11 cellular contexts compared by ENCODE assay signal in genomic region chr9:71764438-71764837, GRCh38. TPM values are rescaled to one million over a fixed set of nuclear protein-coding genes. Genes with fewer than 3 reads are reported as not detected.
DNase-seq lines count a peak whose midpoint lies in the region; ATAC-seq and TF ChIP-seq lines count a peak whose summit lies in the region.
"Had no signal": no experiment of that assay in that cellular context is flagged by ENCODE, and none has a peak within 500 bp of the region (broad histone marks: within the 10 kb centered on the region; RNA-seq: fewer than 3 reads in every experiment).

No MANE protein-coding gene starts in this region.

- H3K9me3 ChIP-seq in adipocyte (ENCODE audit: control insufficient read depth, low read length): no peaks in the 10 kb centered on the region
- no peaks in the 10 kb centered on the region for H3K9me3 ChIP-seq in upper lobe of right lung
- H3K9me3 ChIP-seq in gastrocnemius medialis: no peaks in the 10 kb centered on the region

- H3K27me3 ChIP-seq in adipocyte (replicated peaks; ENCODE audit: control insufficient read depth, insufficient read depth, low read length) (no peaks in the 10 kb centered on the region), upper lobe of right lung (no peaks in the 10 kb centered on the region), gastrocnemius medialis (no peaks in the 10 kb centered on the region)

- H3K36me3 Mint-ChIP-seq in activated naive CD4-positive, alpha-beta T cell treated with anti-CD3 and anti-CD28 coated beads, Interleukin-2, amount 50 U/mL, for 24 hours: peaks cover 7% of the 10 kb centered on the region
- no peaks in the 10 kb centered on the region for H3K36me3 Mint-ChIP-seq in mesothelial cell of epicardium

- H3K36me3 ChIP-seq in adipocyte (ENCODE audit: control insufficient read depth, insufficient read depth, low read length, severe bottlenecking): no peaks in the 10 kb centered on the region
- H3K36me3 ChIP-seq in upper lobe of right lung: no peaks in the 10 kb centered on the region
- H3K36me3 ChIP-seq in gastrocnemius medialis: no peaks in the 10 kb centered on the region

- peak overlapping the region; percentile 35 for H3K9ac ChIP-seq in adipocyte (ENCODE audit: low read length)

- H3K4me1 ChIP-seq in adipocyte (ENCODE audit: control insufficient read depth, insufficient read depth, low read length) (peaks cover 69% of the 10 kb centered on the region), upper lobe of right lung (peaks cover 44% of the 10 kb centered on the region), gastrocnemius medialis (peaks cover 46 to 69% of the 10 kb centered on the region in 2 donors)

- peak overlapping the region; percentile 69 for H3K4me3 ChIP-seq in adipocyte (ENCODE audit: low read length)
- H3K4me3 ChIP-seq in upper lobe of right lung: peak overlapping the region; percentile 83
- H3K4me3 ChIP-seq in gastrocnemius medialis: no peak overlapping the region

- TF ChIP-seq CTCF in mesothelial cell of epicardium (IDR thresholded peaks at IDR 0.05; ENCODE audit: unreplicated experiment) (no peak), upper lobe of right lung (IDR thresholded peaks at IDR 0.05) (no peak), gastrocnemius medialis (IDR thresholded peaks at IDR 0.05 in 4 of 5, conservative IDR thresholded peaks at IDR 0.05 in 1 of 5) (no peak)

- H3K27ac ChIP-seq in upper lobe of right lung (no peak overlapping the region), gastrocnemius medialis (peak overlapping the region in 1 of 4 donors; percentile 13)

- H3K4me1 Mint-ChIP-seq in activated naive CD4-positive, alpha-beta T cell treated with anti-CD3 and anti-CD28 coated beads, Interleukin-2, amount 50 U/mL, for 24 hours: peaks cover 72% of the 10 kb centered on the region
- peaks cover 61% of the 10 kb centered on the region for H3K4me1 Mint-ChIP-seq in mesothelial cell of epicardium

- intact Hi-C loops in upper lobe of right lung (cut with DNase I): no loop called here
- intact Hi-C loops in gastrocnemius medialis (cut with DNase I; ENCODE audit: low total_unique reads): loop anchor here (10.0 kb wide), 3 partner anchors 600 to 1150 kb away; partner anchors contain the start of gene ZFAND5

- no peaks in the 10 kb centered on the region for H3K9me3 Mint-ChIP-seq in activated naive CD4-positive, alpha-beta T cell treated with anti-CD3 and anti-CD28 coated beads, Interleukin-2, amount 50 U/mL, for 24 hours
- no peaks in the 10 kb centered on the region for H3K9me3 Mint-ChIP-seq in mesothelial cell of epicardium

- ATAC-seq in upper lobe of right lung (no peak), GM18868 (IDR thresholded peaks at IDR 0.05; ENCODE audit: unreplicated experiment) (no peak), gastrocnemius medialis (no peak)

- H3K4me3 Mint-ChIP-seq in activated naive CD4-positive, alpha-beta T cell treated with anti-CD3 and anti-CD28 coated beads, Interleukin-2, amount 50 U/mL, for 24 hours: peak overlapping the region; percentile 95
- H3K4me3 Mint-ChIP-seq in mesothelial cell of epicardium: peak overlapping the region; percentile 41

- no peaks in the 10 kb centered on the region for H3K27me3 Mint-ChIP-seq in activated naive CD4-positive, alpha-beta T cell treated with anti-CD3 and anti-CD28 coated beads, Interleukin-2, amount 50 U/mL, for 24 hours
- no peaks in the 10 kb centered on the region for H3K27me3 Mint-ChIP-seq in mesothelial cell of epicardium (ENCODE audit: low read depth)

- peak overlapping the region; percentile 99 for H3K27ac Mint-ChIP-seq in activated naive CD4-positive, alpha-beta T cell treated with anti-CD3 and anti-CD28 coated beads, Interleukin-2, amount 50 U/mL, for 24 hours
- H3K27ac Mint-ChIP-seq in mesothelial cell of epicardium: peak overlapping the region; percentile 83

- DNase-seq in activated naive CD4-positive, alpha-beta T cell treated with Interleukin-2 at 50 U/mL for 16 hours: no peak
- DNase-seq in adipocyte (ENCODE audit: low read depth): no peak
- DNase-seq in mesothelial cell of epicardium (ENCODE audit: low spot score in 2 of 2, unreplicated experiment in 2 of 2): no peak
- no peak for DNase-seq in upper lobe of right lung
- DNase-seq in nucleus accumbens (lab: John Stamatoyannopoulos, UW): no peak
- DNase-seq in gastrocnemius medialis: no peak
- DNase-seq: COR-L47, NCI-H2171 treated with DMSO at 0.1 percent for 48 hours, SHP77 treated with DMSO at 0.1 percent for 48 hours had no signal

- no peak for TF ChIP-seq POLR2A in gastrocnemius medialis (IDR thresholded peaks at IDR 0.05)

- in situ Hi-C loops in gastrocnemius medialis (cut with MboI; ENCODE audit: low sequenced_read_pairs in 4 of 4): loop anchor here in 1 of 4 donors (25.0 kb wide), 1 partner anchor 98 kb away; no protein-coding TSS in a partner anchor

RNA-seq across cellular contexts. Expression of gene CEMIP2, which starts 3.9 kb away (rescaled TPM):
- 111 to 122 TPM (median 114 TPM) in 3 replicates for total RNA-seq in mesothelial cell of epicardium
- 219 TPM for total RNA-seq in upper lobe of right lung
- 10 to 100 TPM; 10.6 to 29.9 (median 14.7) TPM for total RNA-seq in gastrocnemius medialis

Comparison
In these comparisons a context has a peak if more than half of its experiments do, and no peak if none do; other contexts are left out.
1. H3K4me3 ChIP-seq: peak in adipocyte (single experiment) and upper lobe of right lung (single experiment); none in gastrocnemius medialis (0 of 4).